ENCODE assay signal across 15 cellular contexts in genomic region chr3:187591051-187591450, GRCh38.
DNase-seq lines count a peak whose midpoint lies in the region; ATAC-seq and TF ChIP-seq lines count a peak whose summit lies in the region.
"Had no signal": no experiment of that assay in that cellular context is flagged by ENCODE, and none has a peak within 500 bp of the region (broad histone marks: within the 10 kb centered on the region; RNA-seq: fewer than 3 reads in every experiment).

No MANE protein-coding gene starts in this region.

- no peak overlapping the region for H3K27ac Mint-ChIP-seq in endodermal cell
- H3K27ac Mint-ChIP-seq: B cell; CD4-positive, alpha-beta T cell had no signal

- BruUV-seq in PC-3 (replicated peaks; lab: Mats Ljungman, UMichigan) = no TSS peak

- POLR2A ChIA-PET in PC-3 (lab: Charles Lee; ENCODE audit: unreplicated experiment) = no interaction called here

- no peaks in the 10 kb centered on the region for H3K79me1 ChIP-seq in neuronal stem cell (ENCODE audit: low read depth, low read length)

- no peaks in the 10 kb centered on the region for H3K79me2 ChIP-seq in PC-3 (ENCODE audit: low read length)

- intact Hi-C loops in PC-3 (cut with micrococcal nuclease) = no loop called here

- H3K4me3 ChIP-seq in HUES64 (ENCODE audit: low read length) = no peak overlapping the region
- no peak overlapping the region for H3K4me3 ChIP-seq in adipocyte (ENCODE audit: low read length)
- H3K4me3 ChIP-seq in endodermal cell (ENCODE audit: low read length) = no peak overlapping the region
- no peak overlapping the region for H3K4me3 ChIP-seq in neuronal stem cell (ENCODE audit: low read length in 2 of 2)
- no peak overlapping the region for H3K4me3 ChIP-seq in PC-3 (ENCODE audit: low read length)
- H3K4me3 ChIP-seq: GM12878 had no signal

- H3K9ac ChIP-seq in HUES64 (ENCODE audit: low read depth, low read length) (no peak overlapping the region), adipocyte (ENCODE audit: low read length) (no peak overlapping the region), endodermal cell (ENCODE audit: extremely low read depth, low read length, poor library complexity, severe bottlenecking) (no peak overlapping the region), neuronal stem cell (ENCODE audit: low read depth, low read length, poor library complexity) (no peak overlapping the region), PC-3 (ENCODE audit: low read length) (no peak overlapping the region)

- peak overlapping the region; percentile 12; the same call in 1 of the 2 replicates for H3K27ac ChIP-seq in HUES64 (ENCODE audit: low read depth, low read length)
- peak overlapping the region; percentile 81 for H3K27ac ChIP-seq in endodermal cell (ENCODE audit: low read depth, low read length)
- H3K27ac ChIP-seq in neuronal stem cell (replicated peaks; ENCODE audit: low read length) = peak overlapping the region; percentile 60
- H3K27ac ChIP-seq in PC-3 (ENCODE audit: low read length) = no peak overlapping the region

- no peaks in the 10 kb centered on the region for H3F3A ChIP-seq in PC-3 (ENCODE audit: low read length, unreplicated experiment)

- H2BK120ac ChIP-seq in neuronal stem cell (ENCODE audit: low read depth, low read length) = no peak overlapping the region

- H3K4ac ChIP-seq in neuronal stem cell (ENCODE audit: low read length) = no peak overlapping the region

- peaks cover 10% of the 10 kb centered on the region for H3K4me1 Mint-ChIP-seq in endodermal cell
- H3K4me1 Mint-ChIP-seq: B cell had no signal

- CTCF ChIA-PET in PC-3 (lab: Charles Lee) = no interaction called here

- no peaks in the 10 kb centered on the region for H3K9me2 ChIP-seq in PC-3 (replicated peaks; ENCODE audit: low read length)

- H3K4me2 ChIP-seq in neuronal stem cell (ENCODE audit: insufficient read depth, low read length, poor library complexity, severe bottlenecking) = peak overlapping the region; percentile 30
- no peak overlapping the region for H3K4me2 ChIP-seq in PC-3 (ENCODE audit: low read length)

- no peak overlapping the region for H4K91ac ChIP-seq in neuronal stem cell (ENCODE audit: low read depth, low read length, poor library complexity)

- H2BK15ac ChIP-seq in neuronal stem cell (ENCODE audit: low read length) = no peak overlapping the region

- peaks cover 2% of the 10 kb centered on the region for H3K27me3 Mint-ChIP-seq in endodermal cell (ENCODE audit: insufficient read depth)

- ATAC-seq in PC-3 = no peak
- ATAC-seq: GM12878, HepG2 had no signal

- DNase-seq in adipocyte (ENCODE audit: low read depth) = peak; percentile 2
- DNase-seq in endodermal cell = no peak
- DNase-seq in neuronal stem cell (ENCODE audit: low spot score) = no peak
- DNase-seq in NCI-H1930 (lab: John Stamatoyannopoulos, UW) = no peak
- no peak for DNase-seq in NCI-H1105 (lab: John Stamatoyannopoulos, UW)
- DNase-seq in pons (ENCODE audit: low spot score) = no peak
- DNase-seq in PC-3 = no peak
- DNase-seq: C1 segment of cervical spinal cord; Calu3; CD4-positive, alpha-beta T cell; DMS 273 treated with DMSO at 0.1 percent for 48 hours had no signal

- H3K9me3 Mint-ChIP-seq in endodermal cell = no peaks in the 10 kb centered on the region
- H3K9me3 Mint-ChIP-seq: CD4-positive, alpha-beta T cell had no signal

- no peak overlapping the region for H3K4me3 Mint-ChIP-seq in endodermal cell
- H3K4me3 Mint-ChIP-seq: B cell; CD4-positive, alpha-beta T cell had no signal

- no peaks in the 10 kb centered on the region for H4K20me1 ChIP-seq in PC-3 (ENCODE audit: low read length)

- 45% methylated on average over 3 of the region's 5 CpGs for WGBS in HUES64
- WGBS in endodermal cell (ENCODE audit: insufficient coverage in 1 of 2, insufficient read length in 1 of 2), 2 experiments = 27 to 79% methylated on average over 2 to 5 of the region's 5 CpGs
- no CpG with 5 or more reads among the region's 5 CpGs for WGBS in neuronal stem cell (ENCODE audit: extremely low coverage in 2 of 2, insufficient read length in 2 of 2, insufficient replicate concordance in 1 of 2), 2 donors

- no peaks in the 10 kb centered on the region for H3K27me3 ChIP-seq in HUES64 (ENCODE audit: insufficient read depth, low read length)
- H3K27me3 ChIP-seq in adipocyte (replicated peaks; ENCODE audit: control insufficient read depth, insufficient read depth, low read length) = no peaks in the 10 kb centered on the region
- H3K27me3 ChIP-seq in endodermal cell (ENCODE audit: control insufficient read depth, insufficient read depth, low read length, poor library complexity, severe bottlenecking) = no peaks in the 10 kb centered on the region
- no peaks in the 10 kb centered on the region for H3K27me3 ChIP-seq in neuronal stem cell (ENCODE audit: control insufficient read depth in 3 of 3, insufficient read depth in 3 of 3, low read depth in 1 of 3, low read length in 3 of 3)
- H3K27me3 ChIP-seq in PC-3 (ENCODE audit: low read length) = peaks cover 63% of the 10 kb centered on the region

- H2AFZ ChIP-seq in neuronal stem cell (ENCODE audit: low read length) (peak overlapping the region; percentile 63), PC-3 (ENCODE audit: low read length) (no peak overlapping the region)

- H2AK5ac ChIP-seq in neuronal stem cell (ENCODE audit: low read depth, low read length) = no peak overlapping the region

- no peak overlapping the region for H2BK12ac ChIP-seq in neuronal stem cell (ENCODE audit: low read length)

- no peak overlapping the region for H3K18ac ChIP-seq in neuronal stem cell (ENCODE audit: low read length)

- no peak overlapping the region for H2BK5ac ChIP-seq in neuronal stem cell (ENCODE audit: low read length)

- no peaks in the 10 kb centered on the region for H3K36me3 Mint-ChIP-seq in endodermal cell (ENCODE audit: low read depth)

- H3K23ac ChIP-seq in neuronal stem cell (ENCODE audit: low read depth, low read length, poor library complexity) = no peak overlapping the region

- H3K4me1 ChIP-seq in HUES64 (ENCODE audit: insufficient read depth, low read length) (peaks cover 20% of the 10 kb centered on the region), adipocyte (ENCODE audit: control insufficient read depth, insufficient read depth, low read length) (peaks cover 19% of the 10 kb centered on the region), endodermal cell (ENCODE audit: control insufficient read depth, insufficient read depth, low read length) (peaks cover 9% of the 10 kb centered on the region), neuronal stem cell (ENCODE audit: control insufficient read depth in 2 of 2, insufficient read depth in 1 of 2, low read depth in 1 of 2, low read length in 2 of 2) (peaks cover 3 to 5% of the 10 kb centered on the region in 2 donors), PC-3 (ENCODE audit: insufficient read depth, low read length) (no peaks in the 10 kb centered on the region)

- no peak overlapping the region for H3K14ac ChIP-seq in neuronal stem cell (ENCODE audit: low read length)

- H3K36me3 ChIP-seq in HUES64 (ENCODE audit: insufficient read depth, low read length) (no peaks in the 10 kb centered on the region), adipocyte (ENCODE audit: control insufficient read depth, insufficient read depth, low read length, severe bottlenecking) (no peaks in the 10 kb centered on the region), endodermal cell (ENCODE audit: control insufficient read depth, insufficient read depth, low read length) (no peaks in the 10 kb centered on the region), neuronal stem cell (replicated peaks in 1 of 2; ENCODE audit: control insufficient read depth in 2 of 2, insufficient read depth in 2 of 2, low read length in 2 of 2) (no peaks in the 10 kb centered on the region), PC-3 (ENCODE audit: low read depth, low read length) (no peaks in the 10 kb centered on the region)

- no peak overlapping the region for H4K8ac ChIP-seq in neuronal stem cell (ENCODE audit: low read depth, low read length)

- no peaks in the 10 kb centered on the region for H3K9me3 ChIP-seq in HUES64 (ENCODE audit: insufficient read depth, low read depth, low read length)
- no peaks in the 10 kb centered on the region for H3K9me3 ChIP-seq in adipocyte (ENCODE audit: control insufficient read depth, low read length)
- no peaks in the 10 kb centered on the region for H3K9me3 ChIP-seq in endodermal cell (ENCODE audit: control insufficient read depth, low read length)
- H3K9me3 ChIP-seq in neuronal stem cell (replicated peaks in 1 of 2; ENCODE audit: control insufficient read depth in 2 of 2, insufficient read depth in 1 of 2, low read depth in 1 of 2, low read length in 2 of 2) = no peaks in the 10 kb centered on the region
- H3K9me3 ChIP-seq in PC-3 (ENCODE audit: low read length) = no peaks in the 10 kb centered on the region

- TF ChIP-seq CTCF in endodermal cell (conservative IDR thresholded peaks at IDR 0.05) (no peak), PC-3 (conservative IDR thresholded peaks at IDR 0.05; ENCODE audit: low read depth, low read length) (no peak)
